Comparison of ENCODE assay signal across 8 cellular contexts in the genomic region with DNA sequence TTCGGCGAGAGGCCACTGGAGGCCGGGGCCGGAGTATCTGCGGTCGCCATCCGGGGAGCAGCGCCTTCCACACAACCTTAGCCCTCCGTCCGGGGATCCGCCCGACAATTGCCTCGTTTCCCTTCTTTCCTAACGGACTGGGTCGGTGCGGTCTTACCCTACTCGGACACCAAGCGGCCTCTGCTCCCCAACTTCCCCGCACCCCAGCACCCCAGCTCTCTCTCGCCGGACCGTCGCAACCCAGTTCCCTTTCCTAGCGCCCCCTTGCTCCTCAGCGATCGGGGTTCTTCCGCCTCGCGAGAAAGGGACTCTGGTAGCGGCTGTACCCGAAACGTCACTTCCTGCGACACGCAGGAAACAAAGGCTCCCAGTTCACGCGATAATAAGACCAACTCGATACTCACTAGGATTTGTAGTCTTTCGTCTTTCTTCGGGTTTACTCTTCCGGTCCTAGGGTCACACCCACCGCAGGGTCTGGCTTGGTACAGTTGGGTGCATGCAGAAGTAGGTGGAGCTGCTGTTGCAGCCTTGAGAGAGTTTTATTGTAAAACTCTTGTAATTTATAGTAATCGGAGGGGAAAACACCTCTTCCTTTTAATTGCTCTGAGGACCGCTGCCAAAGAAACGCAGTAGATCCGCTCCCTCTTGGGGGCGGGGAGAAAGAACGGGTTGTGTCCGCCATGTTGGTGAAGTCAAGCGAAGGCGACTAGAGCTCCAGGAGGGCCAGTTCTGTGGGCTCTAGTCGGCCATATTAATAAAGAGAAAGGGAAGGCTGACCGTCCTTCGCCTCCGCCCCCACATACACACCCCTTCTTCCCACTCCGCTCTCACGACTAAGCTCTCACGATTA. TPM values are rescaled to one million over a fixed set of nuclear protein-coding genes. Genes with fewer than 3 reads are reported as not detected.
DNase-seq lines count a peak whose midpoint lies in the region; ATAC-seq and TF ChIP-seq lines count a peak whose summit lies in the region.

A gene (plus strand): TSS at position 741 of the 850 bp plus-strand sequence. CDS start 209 bp downstream, outside the sequence.
A gene with protein sequence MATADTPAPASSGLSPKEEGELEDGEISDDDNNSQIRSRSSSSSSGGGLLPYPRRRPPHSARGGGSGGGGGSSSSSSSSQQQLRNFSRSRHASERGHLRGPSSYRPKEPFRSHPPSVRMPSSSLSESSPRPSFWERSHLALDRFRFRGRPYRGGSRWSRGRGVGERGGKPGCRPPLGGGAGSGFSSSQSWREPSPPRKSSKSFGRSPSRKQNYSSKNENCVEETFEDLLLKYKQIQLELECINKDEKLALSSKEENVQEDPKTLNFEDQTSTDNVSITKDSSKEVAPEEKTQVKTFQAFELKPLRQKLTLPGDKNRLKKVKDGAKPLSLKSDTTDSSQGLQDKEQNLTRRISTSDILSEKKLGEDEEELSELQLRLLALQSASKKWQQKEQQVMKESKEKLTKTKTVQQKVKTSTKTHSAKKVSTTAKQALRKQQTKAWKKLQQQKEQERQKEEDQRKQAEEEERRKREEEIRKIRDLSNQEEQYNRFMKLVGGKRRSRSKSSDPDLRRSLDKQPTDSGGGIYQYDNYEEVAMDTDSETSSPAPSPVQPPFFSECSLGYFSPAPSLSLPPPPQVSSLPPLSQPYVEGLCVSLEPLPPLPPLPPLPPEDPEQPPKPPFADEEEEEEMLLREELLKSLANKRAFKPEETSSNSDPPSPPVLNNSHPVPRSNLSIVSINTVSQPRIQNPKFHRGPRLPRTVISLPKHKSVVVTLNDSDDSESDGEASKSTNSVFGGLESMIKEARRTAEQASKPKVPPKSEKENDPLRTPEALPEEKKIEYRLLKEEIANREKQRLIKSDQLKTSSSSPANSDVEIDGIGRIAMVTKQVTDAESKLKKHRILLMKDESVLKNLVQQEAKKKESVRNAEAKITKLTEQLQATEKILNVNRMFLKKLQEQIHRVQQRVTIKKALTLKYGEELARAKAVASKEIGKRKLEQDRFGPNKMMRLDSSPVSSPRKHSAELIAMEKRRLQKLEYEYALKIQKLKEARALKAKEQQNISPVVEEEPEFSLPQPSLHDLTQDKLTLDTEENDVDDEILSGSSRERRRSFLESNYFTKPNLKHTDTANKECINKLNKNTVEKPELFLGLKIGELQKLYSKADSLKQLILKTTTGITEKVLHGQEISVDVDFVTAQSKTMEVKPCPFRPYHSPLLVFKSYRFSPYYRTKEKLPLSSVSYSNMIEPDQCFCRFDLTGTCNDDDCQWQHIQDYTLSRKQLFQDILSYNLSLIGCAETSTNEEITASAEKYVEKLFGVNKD (N-terminal part only) (minus strand): TSS at position 288 of the 850 bp plus-strand sequence. CDS start 238 bp downstream, at position 50.

- POLR2A ChIA-PET in activated B cell treated with CpG ODN at 0.5 μM for 24 hours (lab: Charles Lee): interaction anchor here (0.7 to 4.6 kb wide), 18 partner anchors 12 to 176 kb away, joined by 3 to 232 read pairs (median 6); a partner anchor contains a TSS

- intact Hi-C loops in activated B cell treated with CpG ODN at 0.5 μM for 24 hours (cut with micrococcal nuclease): loop anchor here (1.0 to 5.0 kb wide), 9 partner anchors 23 to 1924 kb away; a partner anchor contains a TSS

- ATAC-seq in GM18909 (IDR thresholded peaks at IDR 0.05; ENCODE audit: poor library complexity, unreplicated experiment) (peak; percentile 94), HG03175 (IDR thresholded peaks at IDR 0.05; ENCODE audit: unreplicated experiment) (peak; percentile 90), activated B cell treated with CpG ODN at 0.5 μM for 24 hours (ENCODE audit: low read depth) (peak; percentile 83)

- H3K27ac Mint-ChIP-seq in activated B cell treated with CpG ODN at 0.5 μM for 24 hours: peak within 1 kb of the TSS; percentile 98

- peak within 1 kb of the TSS; percentile 98 for H3K4me3 Mint-ChIP-seq in activated B cell treated with CpG ODN at 0.5 μM for 24 hours

- H3K4me3 ChIP-seq in AG09309 (ENCODE audit: control insufficient read depth, low read depth, low read length): peak within 1 kb of the TSS; percentile 98

- no peaks in the 10 kb centered on the region for H3K9me3 Mint-ChIP-seq in activated B cell treated with CpG ODN at 0.5 μM for 24 hours

- CTCF ChIA-PET in activated B cell treated with CpG ODN at 0.5 μM for 24 hours (lab: Charles Lee): interaction anchor here (1.0 to 4.6 kb wide), 9 partner anchors 23 to 176 kb away, joined by 3 to 53 read pairs (median 4); a partner anchor contains a TSS

- H3K27me3 Mint-ChIP-seq in activated B cell treated with CpG ODN at 0.5 μM for 24 hours: no peaks in the 10 kb centered on the region

- TF ChIP-seq CTCF in AG09309 (IDR thresholded peaks at IDR 0.05; ENCODE audit: control insufficient read depth, insufficient read depth, low read depth, low read length, missing control alignments) (peak; percentile 52), activated B cell treated with CpG ODN at 0.5 μM for 24 hours (IDR thresholded peaks at IDR 0.05) (no peak)

- H3K36me3 Mint-ChIP-seq in activated B cell treated with CpG ODN at 0.5 μM for 24 hours (ENCODE audit: low read depth): peaks cover 48% of the 10 kb centered on the region

- H3K4me1 Mint-ChIP-seq in activated B cell treated with CpG ODN at 0.5 μM for 24 hours: peaks cover 55% of the 10 kb centered on the region

- DNase-seq in AG09309 (ENCODE audit: low read depth) (peak; percentile 99), NCI-H2227 treated with DMSO at 0.1 percent for 48 hours (lab: John Stamatoyannopoulos, UW) (peak; percentile 100), activated B cell treated with CpG ODN at 0.5 μM for 24 hours (peak; percentile 80), iris pigment epithelial cell (ENCODE audit: low read depth) (peak; percentile 100)
- DNase-seq in central memory CD4-positive, alpha-beta T cell: peak; percentile 96
- peak; percentile 77 to 80 for DNase-seq in stimulated activated CD4-positive, alpha-beta T cell treated with anti-CD3 and anti-CD28 coated beads, Interleukin-12 subunit alpha, Interleukin-12 subunit beta, amount 100 ng/mL, for 24 hours (ENCODE audit: low read depth in 2 of 2)

RNA-seq across cellular contexts. Expression of the first gene that starts in this region (rescaled TPM):
- 10.8 and 11.5 TPM in 2 replicates for total RNA-seq in activated B cell treated with CpG ODN at 0.5 μM for 24 hours

RNA-seq across cellular contexts. Expression of the second gene that starts in this region (rescaled TPM):
- 85.7 and 107 TPM in 2 replicates for total RNA-seq in activated B cell treated with CpG ODN at 0.5 μM for 24 hours

Comparison
In these comparisons a context has a peak if more than half of its experiments do, and no peak if none do; other contexts are left out.
1. Peak in every context shown above with its lines: DNase-seq, ATAC-seq and H3K4me3 ChIP-seq.